ENCODE assay signal across 2 cellular contexts in genomic region chr13:21034602-21035190, GRCh38.
TF ChIP-seq lines count a peak whose summit lies in the region.

No MANE protein-coding gene starts in this region.

TF ChIP-seq in liver, 16 proteins besides CTCF, POLR2A, EP300 and RAD21 (continued from another document):
- TF ChIP-seq ZBTB33 (IDR thresholded peaks at IDR 0.05) (no peak), RXRA (IDR thresholded peaks at IDR 0.05) (no peak), FOXA1 (IDR thresholded peaks at IDR 0.05) (no peak), TAF1 (conservative IDR thresholded peaks at IDR 0.05) (no peak), MAX (IDR thresholded peaks at IDR 0.05) (no peak)

TF ChIP-seq in HepG2, 621 proteins besides CTCF, POLR2A, EP300 and RAD21 (continued from another document):
- TF ChIP-seq ZFP91 (CRISPR knock-in tag; IDR thresholded peaks at IDR 0.05; ENCODE audit: borderline replicate concordance) (no peak), ZNF572 (CRISPR knock-in tag; IDR thresholded peaks at IDR 0.05) (no peak), ZNF362 (CRISPR knock-in tag; IDR thresholded peaks at IDR 0.05; ENCODE audit: borderline replicate concordance) (no peak), ZNF513 (CRISPR knock-in tag; conservative IDR thresholded peaks at IDR 0.05) (no peak), PAWR (CRISPR knock-in tag; IDR thresholded peaks at IDR 0.05; ENCODE audit: borderline replicate concordance) (no peak), ZNF569 (CRISPR knock-in tag; IDR thresholded peaks at IDR 0.05; ENCODE audit: borderline replicate concordance) (no peak), MED8 (CRISPR knock-in tag; IDR thresholded peaks at IDR 0.05; ENCODE audit: insufficient replicate concordance) (no peak), ZNF335 (CRISPR knock-in tag; IDR thresholded peaks at IDR 0.05) (no peak), MYPOP (CRISPR knock-in tag; IDR thresholded peaks at IDR 0.05) (no peak), ZSCAN22 (CRISPR knock-in tag; IDR thresholded peaks at IDR 0.05) (no peak), CREB1 (IDR thresholded peaks at IDR 0.05) (no peak), CREB1 (CRISPR knock-in tag; IDR thresholded peaks at IDR 0.05) (no peak)
